In genomic region chr11:67260406-67260805, GRCh38 we compare ENCODE assay signal across 17 cellular contexts. TPM values are rescaled to one million over a fixed set of nuclear protein-coding genes. Genes with fewer than 3 reads are reported as not detected.
DNase-seq lines count a peak whose midpoint lies in the region; ATAC-seq and TF ChIP-seq lines count a peak whose summit lies in the region.
"Had no signal": no experiment of that assay in that cellular context is flagged by ENCODE, and none has a peak within 500 bp of the region (broad histone marks: within the 10 kb centered on the region; RNA-seq: fewer than 3 reads in every experiment).

No MANE protein-coding gene starts in this region.

- peak overlapping the region; percentile 38 for H3K27ac Mint-ChIP-seq in central memory CD8-positive, alpha-beta T cell (ENCODE audit: low read depth)
- peak overlapping the region; percentile 21 for H3K27ac Mint-ChIP-seq in progenitor cell of endocrine pancreas

- H3K4me3 ChIP-seq in Karpas-422 (ENCODE audit: low read length) = no peak overlapping the region
- no peak overlapping the region for H3K4me3 ChIP-seq in left lung

- peaks cover 34% of the 10 kb centered on the region for H3K4me1 Mint-ChIP-seq in central memory CD8-positive, alpha-beta T cell
- H3K4me1 Mint-ChIP-seq in progenitor cell of endocrine pancreas (ENCODE audit: low read depth) = peaks cover 9% of the 10 kb centered on the region

- H3K27ac ChIP-seq in Karpas-422 (ENCODE audit: low read length) = no peak overlapping the region
- H3K27ac ChIP-seq in left lung = no peak overlapping the region
- H3K27ac ChIP-seq: GM23248, parathyroid adenoma had no signal

- no peak overlapping the region for H3K4me3 Mint-ChIP-seq in central memory CD8-positive, alpha-beta T cell
- H3K4me3 Mint-ChIP-seq in progenitor cell of endocrine pancreas (ENCODE audit: low read depth) = no peak overlapping the region

- H3K9me3 Mint-ChIP-seq in central memory CD8-positive, alpha-beta T cell = no peaks in the 10 kb centered on the region
- H3K9me3 Mint-ChIP-seq in progenitor cell of endocrine pancreas (ENCODE audit: low read depth) = no peaks in the 10 kb centered on the region

- H3K27me3 ChIP-seq in Karpas-422 (ENCODE audit: low read length) (no peaks in the 10 kb centered on the region), left lung (peaks cover 0 to 6% of the 10 kb centered on the region in 2 donors)
- H3K27me3 ChIP-seq: uterus had no signal

- H3K4me2 ChIP-seq in Karpas-422 (ENCODE audit: low read depth, low read length, poor library complexity, severe bottlenecking) = no peak overlapping the region

- DNase-seq in activated effector memory CD4-positive, alpha-beta T cell treated with anti-CD3 and anti-CD28 coated beads, Interleukin-2, amount 50 U/mL, for 16 hours = peak; percentile 44
- no peak for DNase-seq in activated effector memory CD4-positive, alpha-beta T cell treated with Interleukin-2 at 50 U/mL for 16 hours
- DNase-seq in Karpas-422 (peak; percentile 40), progenitor cell of endocrine pancreas (ENCODE audit: low spot score, unreplicated experiment) (no peak), left lung (no peak), ecto neural progenitor cell (ENCODE audit: low spot score) (no peak)
- DNase-seq in central memory CD8-positive, alpha-beta T cell (ENCODE audit: low spot score in 2 of 2) = no peak
- DNase-seq: activated CD4-positive, alpha-beta T cell treated with anti-CD3 and anti-CD28 coated beads for 48 hours; GM23248; NCI-H1105; NCI-H2029 treated with DMSO at 0.1 percent for 48 hours; NCI-H345; SHP77 treated with DMSO at 0.1 percent for 48 hours; stimulated activated CD8-positive, alpha-beta memory T cell treated with anti-CD3 and anti-CD28 coated beads, Interleukin-4, amount 100 ng/mL, for 48 hours; uterus had no signal

- no peak overlapping the region for H3K9ac ChIP-seq in Karpas-422 (ENCODE audit: low read length)
- H3K9ac ChIP-seq: parathyroid adenoma had no signal

- no peaks in the 10 kb centered on the region for H3K9me2 ChIP-seq in Karpas-422 (replicated peaks; ENCODE audit: insufficient read depth, low read length)

- no peaks in the 10 kb centered on the region for H3K27me3 Mint-ChIP-seq in central memory CD8-positive, alpha-beta T cell
- peaks cover 28% of the 10 kb centered on the region for H3K27me3 Mint-ChIP-seq in progenitor cell of endocrine pancreas

- no peaks in the 10 kb centered on the region for H3K79me2 ChIP-seq in Karpas-422 (ENCODE audit: low read length)

- no peaks in the 10 kb centered on the region for H3K9me3 ChIP-seq in Karpas-422 (ENCODE audit: low read length)
- no peaks in the 10 kb centered on the region for H3K9me3 ChIP-seq in left lung
- H3K9me3 ChIP-seq: uterus had no signal

- H3K36me3 ChIP-seq in Karpas-422 (ENCODE audit: insufficient read depth, low read length) (peaks cover 10% of the 10 kb centered on the region), left lung (peaks cover 0 to 21% of the 10 kb centered on the region in 2 donors)
- H3K36me3 ChIP-seq: uterus had no signal

- TF ChIP-seq CTCF in progenitor cell of endocrine pancreas (IDR thresholded peaks at IDR 0.05; ENCODE audit: unreplicated experiment) (no peak), left lung (IDR thresholded peaks at IDR 0.05) (no peak)

- peaks cover 8% of the 10 kb centered on the region for H3K4me1 ChIP-seq in Karpas-422 (ENCODE audit: low read length)
- H3K4me1 ChIP-seq in left lung = peaks cover 16 to 38% of the 10 kb centered on the region in 2 donors
- H3K4me1 ChIP-seq: parathyroid adenoma, uterus had no signal

- intact Hi-C loops in left lung (cut with DNase I) = loop anchor here in 1 of 2 donors (5.0 kb wide), 1 partner anchor 117 kb away; no protein-coding TSS in a partner anchor

- no peaks in the 10 kb centered on the region; the same call in 1 of the 2 replicates for H4K20me1 ChIP-seq in Karpas-422 (ENCODE audit: insufficient read depth, low read depth, low read length)

- no peak overlapping the region for H2AFZ ChIP-seq in Karpas-422 (ENCODE audit: low read length)

- peaks cover 30% of the 10 kb centered on the region for H3K36me3 Mint-ChIP-seq in central memory CD8-positive, alpha-beta T cell (ENCODE audit: insufficient read depth)
- peaks cover 6% of the 10 kb centered on the region for H3K36me3 Mint-ChIP-seq in progenitor cell of endocrine pancreas (ENCODE audit: insufficient read depth)

- ATAC-seq in central memory CD8-positive, alpha-beta T cell (replicated peaks; ENCODE audit: extremely low read depth, poor library complexity, severe bottlenecking) = no peak
- ATAC-seq in left lung (no peak), GM19467 (IDR thresholded peaks at IDR 0.05; ENCODE audit: unreplicated experiment) (no peak)

RNA-seq across cellular contexts. Expression of gene GRK2, which starts 5.9 kb away (rescaled TPM):
- 94.7 and 190 TPM in 2 replicates for total RNA-seq in Karpas-422 (2014; rRNA removed; shearing (Covaris generic); ENCODE audit: low replicate concordance)
- total RNA-seq in progenitor cell of endocrine pancreas (52.9 and 53.0 TPM in 2 replicates), left lung (100 to 1,000 TPM in 1 of 2 donors, 10 to 100 TPM in 1; 55.2 to 118 TPM)

RNA-seq across cellular contexts. Expression of gene ANKRD13D, which starts 28.7 kb away (rescaled TPM):
- total RNA-seq in Karpas-422 (2014; rRNA removed; shearing (Covaris generic); ENCODE audit: low replicate concordance) = 31.3 and 91.8 TPM in 2 replicates
- total RNA-seq in progenitor cell of endocrine pancreas = 74.9 and 76.0 TPM in 2 replicates
- total RNA-seq in left lung = 10 to 100 TPM; 48.0 to 81.2 TPM

RNA-seq across cellular contexts. Expression of gene SSH3, which starts 42.9 kb away (rescaled TPM):
- total RNA-seq in Karpas-422 (2014; rRNA removed; shearing (Covaris generic); ENCODE audit: low replicate concordance) = 0.61 and 0.82 TPM in 2 replicates
- 48.9 and 56.9 TPM in 2 replicates for total RNA-seq in progenitor cell of endocrine pancreas
- total RNA-seq in left lung = 10 to 100 TPM; 28.7 to 44.9 TPM

Comparison
In these comparisons a context has a peak if more than half of its experiments do, and no peak if none do; other contexts are left out.
1. DNase-seq: peak in activated effector memory CD4-positive, alpha-beta T cell treated with anti-CD3 and anti-CD28 coated beads, Interleukin-2, amount 50 U/mL, for 16 hours (single experiment) and Karpas-422 (single experiment); none in activated effector memory CD4-positive, alpha-beta T cell treated with Interleukin-2 at 50 U/mL for 16 hours (single experiment), central memory CD8-positive, alpha-beta T cell (0 of 2), progenitor cell of endocrine pancreas (single experiment), left lung (0 of 2) and ecto neural progenitor cell (single experiment).
2. RNA of gene SSH3, which starts 42.9 kb away (total RNA-seq): 48.9 to 56.9 TPM in progenitor cell of endocrine pancreas and 28.7 to 44.9 TPM in left lung; 0.61 to 0.82 TPM in Karpas-422; every median in the first group is over 10 times any median in the second.